8 cellular contexts compared by ENCODE assay signal in the genomic region with DNA sequence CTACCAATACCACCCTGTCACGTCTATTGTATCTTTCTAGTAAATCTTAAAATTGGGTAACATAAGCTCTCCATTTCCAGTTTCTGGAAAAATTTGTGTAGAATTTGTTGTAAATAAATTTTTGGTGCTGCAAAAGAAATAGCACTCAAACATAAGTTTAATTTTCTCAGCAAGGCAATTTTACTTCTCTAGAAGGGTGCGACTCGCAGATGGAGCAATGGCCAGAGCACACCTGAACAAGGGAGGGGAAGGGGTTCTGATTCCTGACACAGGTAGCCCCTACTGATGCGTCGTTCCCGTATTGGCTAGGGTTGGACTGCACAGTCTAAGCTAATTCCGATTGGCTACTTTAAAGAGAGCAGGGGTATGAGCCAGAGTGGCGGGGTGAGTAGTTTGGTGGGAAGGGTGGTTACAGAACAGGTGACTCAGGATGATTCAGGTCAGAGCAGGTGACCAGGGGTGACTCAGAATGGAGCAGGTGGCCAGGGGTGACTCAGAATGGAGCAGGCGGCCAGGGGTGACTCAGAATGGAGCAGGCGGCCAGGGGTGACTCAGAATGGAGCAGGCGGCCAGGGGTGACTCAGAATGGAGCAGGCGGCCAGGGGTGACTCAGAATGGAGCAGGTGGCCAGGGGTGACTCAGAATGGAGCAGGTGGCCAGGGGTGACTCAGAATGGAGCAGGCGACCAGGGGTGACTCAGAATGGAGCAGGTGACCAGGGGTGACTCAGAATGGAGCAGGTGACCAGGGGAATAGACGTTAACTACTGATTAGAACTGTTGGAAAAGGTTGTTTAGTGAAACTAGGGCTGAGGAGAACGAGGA. TPM values are rescaled to one million over a fixed set of nuclear protein-coding genes. Genes with fewer than 3 reads are reported as not detected.
DNase-seq lines count a peak whose midpoint lies in the region; ATAC-seq and TF ChIP-seq lines count a peak whose summit lies in the region.
"Not testable (repeated sequence)": the region's sequence is repeated elsewhere in the genome, so short reads cannot be mapped to it uniquely, and the experiment has no call there.

No MANE protein-coding gene starts in this region.

- peak overlapping the region in 1 of 8 donors; percentile 47 for H3K4me3 Mint-ChIP-seq in naive B cell

- peaks cover 14 to 29% (median 22%) of the 10 kb centered on the region in 3 donors for H3K27me3 Mint-ChIP-seq in naive B cell

- H3K27ac ChIP-seq in BLaER1 treated with 17β-estradiol and CSF1 and Interleukin-3, amounts not matched to agents 10 nM and 100 nM, result peak overlapping the region in 9 of 11 experiments; percentile 7 to 54 (median 24); a peak in 15 of 22 replicates
- peak overlapping the region in 3 of 5 donors; percentile 26 to 78 (median 43) for H3K27ac ChIP-seq in adrenal gland

- not testable (repeated sequence) for H3K27me3 ChIP-seq in BLaER1 treated with 17β-estradiol and CSF1 and Interleukin-3, amounts not matched to agents 10 nM and 100 nM; adrenal gland

- H4K20me1 ChIP-seq in BLaER1 treated with 17β-estradiol and CSF1 and Interleukin-3, amounts not matched to agents 10 nM and 100 nM, result not testable (repeated sequence)

- DNase-seq in NCI-H774 (lab: John Stamatoyannopoulos, UW), result peak; percentile 40
- peak; percentile 80 for DNase-seq in activated CD4-positive, alpha-beta T cell treated with anti-CD3 and anti-CD28 coated beads for 1 hour
- DNase-seq in adrenal gland, result peak; percentile 77 to 91 (median 86)
- DNase-seq in fibroblast of the aortic adventitia (ENCODE audit: low read depth), result peak; percentile 86
- DNase-seq in naive B cell, result peak; percentile 28
- peak; percentile 64 to 83 (median 65) for DNase-seq in stimulated activated CD4-positive, alpha-beta T cell treated with anti-CD3 and anti-CD28 coated beads, TNF-alpha, amount 100 ng/mL, for 48 hours (ENCODE audit: low read depth in 3 of 3)

- H3K4me3 ChIP-seq in BLaER1 treated with 17β-estradiol and CSF1 and Interleukin-3, amounts not matched to agents 10 nM and 100 nM, result 0 out of 20 replicates have a peak overlapping the region, but pooled peaks of 1 of the 10 experiments have one; percentile 3
- H3K4me3 ChIP-seq in adrenal gland; fibroblast of the aortic adventitia (ENCODE audit: low read depth, low read length): not testable (repeated sequence)

- not testable (repeated sequence) for TF ChIP-seq CTCF in adrenal gland (IDR thresholded peaks at IDR 0.05); fibroblast of the aortic adventitia (IDR thresholded peaks at IDR 0.05; ENCODE audit: insufficient read depth, low read length)

- H3K4me1 ChIP-seq in BLaER1 treated with 17β-estradiol and CSF1 and Interleukin-3, amounts not matched to agents 10 nM and 100 nM, result peaks cover 0 to 12% (median 1%) of the 10 kb centered on the region in 10 experiments; a peak in 12 of 20 replicates
- H3K4me1 ChIP-seq in adrenal gland (replicated peaks in 1 of 2), result not testable (repeated sequence)

- not testable (repeated sequence) for H3K4me1 Mint-ChIP-seq in naive B cell

- peak overlapping the region in 3 of 6 donors; percentile 35 to 75 (median 53) for H3K27ac Mint-ChIP-seq in naive B cell

- H3K36me3 ChIP-seq in BLaER1 treated with 17β-estradiol and CSF1 and Interleukin-3, amounts not matched to agents 10 nM and 100 nM; adrenal gland (replicated peaks in 1 of 2): not testable (repeated sequence)

- intact Hi-C loops in adrenal gland (cut with DNase I), result not testable (repeated sequence)

- not testable (repeated sequence) for H3K9me3 Mint-ChIP-seq in naive B cell

- H3K9ac ChIP-seq in BLaER1 treated with 17β-estradiol and CSF1 and Interleukin-3, amounts not matched to agents 10 nM and 100 nM, result peak overlapping the region in 1 of 11 experiments; percentile 1; a peak in 1 of 22 replicates

- WGBS in adrenal gland, 4 donors, result 62 to 64% (median 63%) methylated on average over 14 to 15 of the region's 15 CpGs

- peak; percentile 64 for ATAC-seq in HG02884 (IDR thresholded peaks at IDR 0.05; ENCODE audit: unreplicated experiment)
- ATAC-seq in naive B cell (ENCODE audit: low read depth in 2 of 2), result peak in 1 of 2 donors; percentile 35

- H3K36me3 Mint-ChIP-seq in naive B cell, result not testable (repeated sequence)

- peaks cover 17 to 29% (median 24%) of the 10 kb centered on the region in 11 experiments for H3K9me3 ChIP-seq in BLaER1 treated with 17β-estradiol and CSF1 and Interleukin-3, amounts not matched to agents 10 nM and 100 nM (replicated peaks in 1 of 11)
- not testable (repeated sequence) for H3K9me3 ChIP-seq in adrenal gland (replicated peaks in 1 of 3)

- TF ChIP-seq POLR2A in adrenal gland (IDR thresholded peaks at IDR 0.05), result not testable (repeated sequence)

- H3K4me2 ChIP-seq in BLaER1 treated with 17β-estradiol and CSF1 and Interleukin-3, amounts not matched to agents 10 nM and 100 nM, result peak overlapping the region in 2 of 11 experiments; percentile 16 to 63; a peak in 3 of 22 replicates

RNA-seq across cellular contexts. Expression of gene NID1, which starts 32.0 kb away (rescaled TPM):
- total RNA-seq in adrenal gland (100 to 1,000 TPM in 5 of 8 donors, 10 to 100 TPM in 3; 71.2 to 216 (median 112) TPM), fibroblast of the aortic adventitia (ENCODE audit: low replicate concordance) (26.7 and 68.1 TPM in 2 replicates)
- polyA plus RNA-seq in adrenal gland (10 to 100 TPM; 26.0 to 61.1 (median 32.2) TPM), naive B cell (ENCODE audit: low read depth in 6 of 6) (not detected)

RNA-seq across cellular contexts. Expression of gene GPR137B, which starts 45.5 kb away (rescaled TPM):
- total RNA-seq in adrenal gland (10 to 100 TPM; 11.8 to 30.0 (median 15.8) TPM), fibroblast of the aortic adventitia (ENCODE audit: low replicate concordance) (6.8 and 14.9 TPM in 2 replicates)
- polyA plus RNA-seq in adrenal gland (1 to 10 TPM; 3.9 to 9.1 (median 4.7) TPM), naive B cell (ENCODE audit: low read depth in 6 of 6) (1 to 10 TPM; 1.1 to 4.0 (median 2.6) TPM)

Comparison
In these comparisons a context has a peak if more than half of its experiments do, and no peak if none do; other contexts are left out.
1. DNase-seq: peak in every context shown above with its lines; median percentile 86 in adrenal gland; 86 in fibroblast of the aortic adventitia; 80 in activated CD4-positive, alpha-beta T cell treated with anti-CD3 and anti-CD28 coated beads for 1 hour; 65 in stimulated activated CD4-positive, alpha-beta T cell treated with anti-CD3 and anti-CD28 coated beads, TNF-alpha, amount 100 ng/mL, for 48 hours; 40 in NCI-H774; 28 in naive B cell.